ENCODE assay signal across 36 cellular contexts in the genomic region with DNA sequence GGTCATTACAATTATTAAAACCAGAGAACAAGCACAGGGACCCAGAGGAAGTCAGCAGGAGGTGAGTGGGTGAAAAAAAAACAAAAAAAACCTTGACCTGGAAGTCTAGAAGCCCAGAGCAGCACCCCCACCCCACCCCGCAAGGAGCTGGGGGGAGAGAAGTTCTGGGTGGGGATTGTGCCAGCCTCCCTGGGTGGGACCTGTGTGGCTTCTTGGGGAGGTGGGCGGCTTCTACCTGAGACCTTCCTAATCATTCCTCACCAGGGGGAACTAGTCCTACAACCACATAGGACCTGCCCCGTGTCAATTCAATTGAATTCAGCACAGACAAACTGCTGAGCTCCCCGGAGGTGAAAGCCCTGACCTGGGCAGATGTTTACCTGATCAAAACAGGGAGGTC. TPM values are rescaled to one million over a fixed set of nuclear protein-coding genes. Genes with fewer than 3 reads are reported as not detected.
"Had no signal": no experiment of that assay in that cellular context is flagged by ENCODE, and none has a peak within 500 bp of the region (broad histone marks: within the 10 kb centered on the region; RNA-seq: fewer than 3 reads in every experiment).

No MANE protein-coding gene starts in this region.

- H3K4me3 ChIP-seq: MG63 had no signal

- H3K27ac ChIP-seq: KMS-11 had no signal

- H3K9ac ChIP-seq: KMS-11 had no signal

- H3K27me3 ChIP-seq: MG63 had no signal

- H3K9me3 ChIP-seq: MG63 had no signal

- DNase-seq: Karpas-422, Kasumi-1, KG1, MG63, MM.1S, MV-4-11, NCI-H1048, NCI-H1092, NCI-H1092 treated with DMSO at 0.1 percent for 48 hours, NCI-H1105, NCI-H1105 treated with DMSO at 0.1 percent for 48 hours, NCI-H1417, NCI-H1417 treated with DMSO at 0.1 percent for 48 hours, NCI-H1436, NCI-H1436 treated with DMSO at 0.1 percent for 48 hours, NCI-H146, NCI-H1694, NCI-H1694 treated with DMSO at 0.1 percent for 48 hours, NCI-H187, NCI-H187 treated with DMSO at 0.1 percent for 48 hours, NCI-H1930, NCI-H2029, NCI-H2029 treated with DMSO at 0.1 percent for 48 hours, NCI-H2081, NCI-H2081 treated with DMSO at 0.1 percent for 48 hours, NCI-H2107, NCI-H2171, NCI-H2171 treated with DMSO at 0.1 percent for 48 hours, NCI-H2227 treated with DMSO at 0.1 percent for 48 hours, NCI-H226, NCI-H345, NCI-H446, NCI-H446 treated with DMSO at 0.1 percent for 48 hours, NCI-H510A had no signal

- H3K4me2 ChIP-seq: KMS-11 had no signal

RNA-seq across cellular contexts. Expression of gene EVA1A, which starts 17.3 kb away (rescaled TPM):
- total RNA-seq: NCI-H460 had no signal
